Comparison of ENCODE assay signal across 8 cellular contexts in genomic region chr9:128361296-128361980, GRCh38. TPM values are rescaled to one million over a fixed set of nuclear protein-coding genes. Genes with fewer than 3 reads are reported as not detected.
DNase-seq lines count a peak whose midpoint lies in the region; ATAC-seq and TF ChIP-seq lines count a peak whose summit lies in the region.

No MANE protein-coding gene starts in this region.

- ATAC-seq in GM19395 (IDR thresholded peaks at IDR 0.05; ENCODE audit: unreplicated experiment) (peak; percentile 17), gastrocnemius medialis (peak in 1 of 2 donors; percentile 13), GM19324 (IDR thresholded peaks at IDR 0.05; ENCODE audit: low FRiP score, unreplicated experiment) (no peak), GM21576 (IDR thresholded peaks at IDR 0.05; ENCODE audit: unreplicated experiment) (no peak)

- H3K27me3 ChIP-seq in gastrocnemius medialis = no peaks in the 10 kb centered on the region

- H3K9ac ChIP-seq in SK-N-MC (ENCODE audit: insufficient read length) = no peak overlapping the region

- peaks cover 15 to 19% of the 10 kb centered on the region in 2 donors for H3K4me1 ChIP-seq in gastrocnemius medialis

- DNase-seq in SK-N-MC (ENCODE audit: low read depth, low spot score) (no peak), fibroblast of villous mesenchyme (ENCODE audit: low read depth) (no peak), gastrocnemius medialis (no peak), HK-2 (ENCODE audit: unreplicated experiment) (no peak), NCI-H345 (lab: John Stamatoyannopoulos, UW) (no peak)

- TF ChIP-seq CTCF in fibroblast of villous mesenchyme (IDR thresholded peaks at IDR 0.05; ENCODE audit: insufficient read depth, low read depth, low read length) (no peak), gastrocnemius medialis (IDR thresholded peaks at IDR 0.05 in 4 of 5, conservative IDR thresholded peaks at IDR 0.05 in 1 of 5) (no peak)

- in situ Hi-C loops in gastrocnemius medialis (cut with MboI; ENCODE audit: low sequenced_read_pairs in 4 of 4) = loop anchor here in 2 of 4 donors (5.0 to 10.0 kb wide), 2 partner anchors 51 to 53 kb away; no protein-coding TSS in a partner anchor

- TF ChIP-seq POLR2A in gastrocnemius medialis (IDR thresholded peaks at IDR 0.05) = no peak

- H3K9me3 ChIP-seq in SK-N-MC (ENCODE audit: low read depth, low read length) = no peaks in the 10 kb centered on the region
- H3K9me3 ChIP-seq in gastrocnemius medialis = no peaks in the 10 kb centered on the region

- H3K4me3 ChIP-seq in SK-N-MC (peak overlapping the region; percentile 77), fibroblast of villous mesenchyme (ENCODE audit: low read depth, low read length) (peak overlapping the region; percentile 49), gastrocnemius medialis (peak overlapping the region; percentile 42 to 53 (median 47))

- intact Hi-C loops in gastrocnemius medialis (cut with DNase I; ENCODE audit: low total_unique reads) = no loop called here

- no peaks in the 10 kb centered on the region for H3K36me3 ChIP-seq in SK-N-MC (ENCODE audit: insufficient read depth, low read length)
- H3K36me3 ChIP-seq in gastrocnemius medialis = peaks cover 0 to 4% of the 10 kb centered on the region in 2 donors

- no peak overlapping the region for H3K27ac ChIP-seq in SK-N-MC
- H3K27ac ChIP-seq in gastrocnemius medialis = peak overlapping the region; percentile 19 to 57 (median 46)

RNA-seq across cellular contexts. Expression of gene URM1, which starts 9.7 kb away (rescaled TPM):
- total RNA-seq in fibroblast of villous mesenchyme (29.8 and 33.8 TPM in 2 replicates), gastrocnemius medialis (10 to 100 TPM; 24.1 to 34.1 (median 32.9) TPM)

RNA-seq across cellular contexts. Expression of gene SLC27A4, which starts 21.1 kb away (rescaled TPM):
- total RNA-seq in fibroblast of villous mesenchyme (21.3 and 22.9 TPM in 2 replicates), gastrocnemius medialis (10 to 100 TPM; 10.9 to 30.4 (median 26.1) TPM)

RNA-seq across cellular contexts. Expression of gene COQ4, which starts 38.8 kb away (rescaled TPM):
- 22.0 and 32.5 TPM in 2 replicates for total RNA-seq in fibroblast of villous mesenchyme
- 10 to 100 TPM; 25.1 to 42.4 (median 34.3) TPM for total RNA-seq in gastrocnemius medialis

RNA-seq across cellular contexts. Expression of gene TRUB2, which starts 39.2 kb away (rescaled TPM):
- total RNA-seq in fibroblast of villous mesenchyme = 17.7 and 20.6 TPM in 2 replicates
- 10 to 100 TPM in 3 of 4 donors, 1 to 10 TPM in 1; 7.1 to 18.1 (median 14.3) TPM for total RNA-seq in gastrocnemius medialis

RNA-seq across cellular contexts. Expression of gene CERCAM, which starts 59.2 kb away (rescaled TPM):
- 80.2 and 86.8 TPM in 2 replicates for total RNA-seq in fibroblast of villous mesenchyme
- total RNA-seq in gastrocnemius medialis = 1 to 10 TPM; 1.1 to 6.1 (median 2.3) TPM
